Comparison of ENCODE assay signal across 1 cellular context in genomic region chr3:15795563-15796308, GRCh38.
TF ChIP-seq lines count a peak whose summit lies in the region.

No MANE protein-coding gene starts in this region.

TF ChIP-seq in GM12878, 131 proteins besides CTCF, POLR2A, EP300 and RAD21 (continued from another document and continues in another):
- TF ChIP-seq ZNF592 (IDR thresholded peaks at IDR 0.05) (peak; percentile 53; the same call in 1 of the 2 replicates), RAD51 (IDR thresholded peaks at IDR 0.05) (no peak), ZSCAN29 (IDR thresholded peaks at IDR 0.05) (no peak), ZZZ3 (IDR thresholded peaks at IDR 0.05; ENCODE audit: control insufficient read depth, insufficient read length, low read depth) (no peak), TCF3 (IDR thresholded peaks at IDR 0.05; ENCODE audit: borderline replicate concordance, insufficient read depth, low read depth, low read length) (no peak), HDAC2 (IDR thresholded peaks at IDR 0.05) (no peak), HSF1 (IDR thresholded peaks at IDR 0.05; ENCODE audit: low read depth, low read length) (no peak), HDGF (IDR thresholded peaks at IDR 0.05) (no peak), RBBP5 (conservative IDR thresholded peaks at IDR 0.05) (no peak), SKIL (IDR thresholded peaks at IDR 0.05; ENCODE audit: low read depth, poor library complexity, severe bottlenecking) (no peak), EGR1 (IDR thresholded peaks at IDR 0.05; ENCODE audit: borderline replicate concordance in 1 of 2, low read depth in 2 of 2, low read length in 2 of 2) (no peak), NR2F1 (conservative IDR thresholded peaks at IDR 0.05) (no peak), GATAD2B (conservative IDR thresholded peaks at IDR 0.05; ENCODE audit: low read depth) (no peak), MTA3 (IDR thresholded peaks at IDR 0.05; ENCODE audit: borderline replicate concordance, low read length) (0 out of 2 replicates have a peak, but pooled peaks have one; percentile 42), MAX (IDR thresholded peaks at IDR 0.05; ENCODE audit: low read depth, low read length) (no peak), SIX5 (IDR thresholded peaks at IDR 0.05; ENCODE audit: low read depth, low read length, severe bottlenecking) (no peak), FOXM1 (IDR thresholded peaks at IDR 0.05; ENCODE audit: low read depth, low read length) (peak; percentile 67; the same call in 1 of the 2 replicates), STAT3 (IDR thresholded peaks at IDR 0.05; ENCODE audit: low read depth, low read length) (no peak), E2F4 (IDR thresholded peaks at IDR 0.05; ENCODE audit: low read depth, low read length) (no peak), ZNF217 (IDR thresholded peaks at IDR 0.05) (no peak), CHD1 (IDR thresholded peaks at IDR 0.05; ENCODE audit: low read depth, low read length) (no peak), BRCA1 (IDR thresholded peaks at IDR 0.05; ENCODE audit: low read depth, low read length) (no peak), ATF7 (IDR thresholded peaks at IDR 0.05; ENCODE audit: low read depth) (peak; percentile 77), NRF1 (conservative IDR thresholded peaks at IDR 0.05; ENCODE audit: low read depth, low read length) (no peak), E4F1 (IDR thresholded peaks at IDR 0.05; ENCODE audit: borderline replicate concordance, partially characterized antibody) (no peak), TCF7 (IDR thresholded peaks at IDR 0.05; ENCODE audit: borderline replicate concordance) (no peak), WRNIP1 (IDR thresholded peaks at IDR 0.05; ENCODE audit: borderline replicate concordance, low read depth, low read length) (no peak), SRF (IDR thresholded peaks at IDR 0.05; ENCODE audit: low read depth in 2 of 2, low read length in 2 of 2) (no peak), NFYA (IDR thresholded peaks at IDR 0.05; ENCODE audit: borderline replicate concordance, low read depth, low read length) (no peak), GABPA (IDR thresholded peaks at IDR 0.05; ENCODE audit: low read depth) (no peak), MTA2 (IDR thresholded peaks at IDR 0.05; ENCODE audit: low read depth) (peak; percentile 44; the same call in 1 of the 2 replicates), ELK1 (IDR thresholded peaks at IDR 0.05; ENCODE audit: low read depth, low read length) (no peak), POU2F2 (IDR thresholded peaks at IDR 0.05; ENCODE audit: borderline replicate concordance, low read depth, low read length) (peak; percentile 71; the same call in 2 of the 3 replicates), BHLHE40 (IDR thresholded peaks at IDR 0.05; ENCODE audit: borderline replicate concordance in 1 of 2, low read depth in 2 of 2, low read length in 1 of 2) (no peak), SIN3A (IDR thresholded peaks at IDR 0.05; ENCODE audit: low read depth, low read length) (no peak), ATF3 (IDR thresholded peaks at IDR 0.05; ENCODE audit: borderline replicate concordance, extremely low read depth, low read depth, low read length) (no peak), SMC3 (IDR thresholded peaks at IDR 0.05; ENCODE audit: borderline replicate concordance, low read length) (no peak), CREB1 (IDR thresholded peaks at IDR 0.05; ENCODE audit: low read depth) (peak; percentile 13; the same call in 1 of the 2 replicates), NBN (IDR thresholded peaks at IDR 0.05) (no peak), RB1 (IDR thresholded peaks at IDR 0.05; ENCODE audit: borderline replicate concordance) (no peak), MYC (IDR thresholded peaks at IDR 0.05; ENCODE audit: insufficient read depth, insufficient read length, insufficient replicate concordance, low read length, severe bottlenecking) (no peak), ETV6 (conservative IDR thresholded peaks at IDR 0.05 in 1 of 2, IDR thresholded peaks at IDR 0.05 in 1 of 2; ENCODE audit: borderline replicate concordance in 1 of 2, low read depth in 1 of 2) (no peak), MLLT1 (IDR thresholded peaks at IDR 0.05) (no peak), PAX5 (IDR thresholded peaks at IDR 0.05; ENCODE audit: borderline replicate concordance, low read depth, low read length) (no peak), ZNF687 (IDR thresholded peaks at IDR 0.05) (no peak)
